Comparison of ENCODE assay signal across 1 cellular context in genomic region chr1:12012560-12013316, GRCh38.
TF ChIP-seq lines count a peak whose summit lies in the region.

No MANE protein-coding gene starts in this region.

TF ChIP-seq in HepG2, 621 proteins besides CTCF, POLR2A, EP300 and RAD21:
- no peak for TF ChIP-seq ZFP36L1 (CRISPR knock-in tag; IDR thresholded peaks at IDR 0.05)
- TF ChIP-seq NFRKB (IDR thresholded peaks at IDR 0.05): no peak
- no peak for TF ChIP-seq ZNF33A (CRISPR knock-in tag; IDR thresholded peaks at IDR 0.05; ENCODE audit: borderline replicate concordance)
- TF ChIP-seq, protein P1, sequence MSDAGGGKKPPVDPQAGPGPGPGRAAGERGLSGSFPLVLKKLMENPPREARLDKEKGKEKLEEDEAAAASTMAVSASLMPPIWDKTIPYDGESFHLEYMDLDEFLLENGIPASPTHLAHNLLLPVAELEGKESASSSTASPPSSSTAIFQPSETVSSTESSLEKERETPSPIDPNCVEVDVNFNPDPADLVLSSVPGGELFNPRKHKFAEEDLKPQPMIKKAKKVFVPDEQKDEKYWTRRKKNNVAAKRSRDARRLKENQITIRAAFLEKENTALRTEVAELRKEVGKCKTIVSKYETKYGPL (CRISPR knock-in tag; IDR thresholded peaks at IDR 0.05): no peak
- no peak for TF ChIP-seq THAP7 (CRISPR knock-in tag; IDR thresholded peaks at IDR 0.05)
- TF ChIP-seq, protein P2, sequence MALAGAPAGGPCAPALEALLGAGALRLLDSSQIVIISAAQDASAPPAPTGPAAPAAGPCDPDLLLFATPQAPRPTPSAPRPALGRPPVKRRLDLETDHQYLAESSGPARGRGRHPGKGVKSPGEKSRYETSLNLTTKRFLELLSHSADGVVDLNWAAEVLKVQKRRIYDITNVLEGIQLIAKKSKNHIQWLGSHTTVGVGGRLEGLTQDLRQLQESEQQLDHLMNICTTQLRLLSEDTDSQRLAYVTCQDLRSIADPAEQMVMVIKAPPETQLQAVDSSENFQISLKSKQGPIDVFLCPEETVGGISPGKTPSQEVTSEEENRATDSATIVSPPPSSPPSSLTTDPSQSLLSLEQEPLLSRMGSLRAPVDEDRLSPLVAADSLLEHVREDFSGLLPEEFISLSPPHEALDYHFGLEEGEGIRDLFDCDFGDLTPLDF (CRISPR knock-in tag; IDR thresholded peaks at IDR 0.05): no peak
- TF ChIP-seq, protein P3, sequence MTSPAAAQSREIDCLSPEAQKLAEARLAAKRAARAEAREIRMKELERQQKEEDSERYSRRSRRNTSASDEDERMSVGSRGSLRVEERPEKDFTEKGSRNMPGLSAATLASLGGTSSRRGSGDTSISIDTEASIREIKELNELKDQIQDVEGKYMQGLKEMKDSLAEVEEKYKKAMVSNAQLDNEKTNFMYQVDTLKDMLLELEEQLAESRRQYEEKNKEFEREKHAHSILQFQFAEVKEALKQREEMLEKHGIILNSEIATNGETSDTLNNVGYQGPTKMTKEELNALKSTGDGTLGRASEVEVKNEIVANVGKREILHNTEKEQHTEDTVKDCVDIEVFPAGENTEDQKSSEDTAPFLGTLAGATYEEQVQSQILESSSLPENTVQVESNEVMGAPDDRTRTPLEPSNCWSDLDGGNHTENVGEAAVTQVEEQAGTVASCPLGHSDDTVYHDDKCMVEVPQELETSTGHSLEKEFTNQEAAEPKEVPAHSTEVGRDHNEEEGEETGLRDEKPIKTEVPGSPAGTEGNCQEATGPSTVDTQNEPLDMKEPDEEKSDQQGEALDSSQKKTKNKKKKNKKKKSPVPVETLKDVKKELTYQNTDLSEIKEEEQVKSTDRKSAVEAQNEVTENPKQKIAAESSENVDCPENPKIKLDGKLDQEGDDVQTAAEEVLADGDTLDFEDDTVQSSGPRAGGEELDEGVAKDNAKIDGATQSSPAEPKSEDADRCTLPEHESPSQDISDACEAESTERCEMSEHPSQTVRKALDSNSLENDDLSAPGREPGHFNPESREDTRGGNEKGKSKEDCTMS (CRISPR knock-in tag; conservative IDR thresholded peaks at IDR 0.05): no peak
- no peak for TF ChIP-seq JDP2 (CRISPR knock-in tag; IDR thresholded peaks at IDR 0.05; ENCODE audit: borderline replicate concordance)
- TF ChIP-seq KMT2A (CRISPR knock-in tag; IDR thresholded peaks at IDR 0.05): no peak
- no peak for TF ChIP-seq KDM3A (CRISPR knock-in tag; IDR thresholded peaks at IDR 0.05; ENCODE audit: low read depth)
- no peak for TF ChIP-seq KAT7 (CRISPR knock-in tag; IDR thresholded peaks at IDR 0.05; ENCODE audit: borderline replicate concordance)
- TF ChIP-seq ELF4 (CRISPR knock-in tag; IDR thresholded peaks at IDR 0.05; ENCODE audit: borderline replicate concordance): no peak
